Comparison of ENCODE assay signal across 21 cellular contexts in the genomic region with DNA sequence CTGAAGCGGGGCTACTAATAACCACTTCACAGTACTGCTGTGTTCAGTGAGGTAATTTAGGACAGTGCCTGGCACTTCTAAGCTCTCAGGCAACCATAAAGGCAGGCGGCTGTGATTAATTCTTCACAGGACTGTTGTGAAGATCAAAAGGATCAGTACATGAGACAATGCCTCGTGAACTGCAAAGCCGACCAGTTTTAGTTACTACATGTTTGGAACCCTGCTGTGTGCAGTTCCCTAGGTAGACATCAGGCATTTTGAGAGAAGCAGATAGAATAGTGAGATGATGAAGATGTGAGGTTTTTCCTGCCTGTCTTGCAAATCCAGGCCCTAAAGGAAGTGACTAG. TPM values are rescaled to one million over a fixed set of nuclear protein-coding genes. Genes with fewer than 3 reads are reported as not detected.
DNase-seq lines count a peak whose midpoint lies in the region; ATAC-seq and TF ChIP-seq lines count a peak whose summit lies in the region.
"Had no signal": no experiment of that assay in that cellular context is flagged by ENCODE, and none has a peak within 500 bp of the region (broad histone marks: within the 10 kb centered on the region; RNA-seq: fewer than 3 reads in every experiment).

No MANE protein-coding gene starts in this region.

- H3K27ac Mint-ChIP-seq in chondrocyte (ENCODE audit: unreplicated experiment), result peak overlapping the region; percentile 78
- H3K27ac Mint-ChIP-seq: activated CD4-positive, alpha-beta T cell treated with anti-CD3 and anti-CD28 coated beads, Interleukin-2, amount 10 ng/mL, durations not matched to agents 7 days and 5 days; naive thymus-derived CD4-positive, alpha-beta T cell; stimulated activated naive CD8-positive, alpha-beta T cell treated with anti-CD3 and anti-CD28 coated beads, Interleukin-15, amount 100 ng/mL, for 72 hours had no signal

- intact Hi-C loops in HCT116 (cut with micrococcal nuclease), result no loop called here

- no peak overlapping the region for H3K4me3 Mint-ChIP-seq in chondrocyte (ENCODE audit: unreplicated experiment)
- H3K4me3 Mint-ChIP-seq: activated CD4-positive, alpha-beta T cell treated with anti-CD3 and anti-CD28 coated beads, Interleukin-2, amount 10 ng/mL, durations not matched to agents 7 days and 5 days; naive thymus-derived CD4-positive, alpha-beta T cell; stimulated activated naive CD8-positive, alpha-beta T cell treated with anti-CD3 and anti-CD28 coated beads, Interleukin-15, amount 100 ng/mL, for 72 hours had no signal

- TF ChIP-seq CTCF in HCT116 (IDR thresholded peaks at IDR 0.05 in 2 of 3, conservative IDR thresholded peaks at IDR 0.05 in 1 of 3; ENCODE audit: borderline replicate concordance in 1 of 3, insufficient read depth in 1 of 3, low read depth in 2 of 3, low read length in 2 of 3), result no peak
- TF ChIP-seq CTCF in chondrocyte (IDR thresholded peaks at IDR 0.05), result no peak
- no peak for TF ChIP-seq CTCF in neural cell (IDR thresholded peaks at IDR 0.05; ENCODE audit: poor library complexity, severe bottlenecking)
- no peak for TF ChIP-seq CTCF in GM10248 (IDR thresholded peaks at IDR 0.05; ENCODE audit: control extremely low read depth, extremely low read depth, low read depth, missing control alignments)

- CTCF ChIA-PET in HCT116 (lab: Charles Lee) (no interaction called here), GM10248 (lab: Yijun Ruan, JAX) (interaction anchor here (1.5 kb wide), 1 partner anchor 12 kb away, joined by 5 read pairs; no protein-coding TSS in a partner anchor)

- ATAC-seq in HCT116 (no peak), HG02798 (IDR thresholded peaks at IDR 0.05; ENCODE audit: poor library complexity, unreplicated experiment) (no peak)
- ATAC-seq: esophagus mucosa; lower lobe of right lung; naive thymus-derived CD4-positive, alpha-beta T cell; stimulated activated naive CD8-positive, alpha-beta T cell treated with anti-CD3 and anti-CD28 coated beads, Interleukin-15, amount 100 ng/mL, for 72 hours had no signal

- no peaks in the 10 kb centered on the region for H3F3A ChIP-seq in neural cell (ENCODE audit: insufficient read depth, low read length, poor library complexity, severe bottlenecking)

- H3K4me1 ChIP-seq in HCT116 (ENCODE audit: control insufficient read depth in 1 of 2, insufficient read depth in 2 of 2, low read length in 2 of 2), result no peaks in the 10 kb centered on the region
- H3K4me1 ChIP-seq: lower lobe of right lung had no signal

- no peak overlapping the region for H2AFZ ChIP-seq in HCT116 (ENCODE audit: low read depth, low read length, poor library complexity, severe bottlenecking)
- H2AFZ ChIP-seq in neural cell (ENCODE audit: low read depth, low read length), result no peak overlapping the region

- no peak for TF ChIP-seq EP300 in neural cell (conservative IDR thresholded peaks at IDR 0.05; ENCODE audit: poor library complexity, severe bottlenecking)

- POLR2A ChIA-PET in HCT116 (lab: Charles Lee) (no interaction called here), GM10248 (lab: Yijun Ruan, JAX) (no interaction called here)

- no peaks in the 10 kb centered on the region for H3K9me2 ChIP-seq in HCT116 (ENCODE audit: insufficient read depth)
- no peaks in the 10 kb centered on the region for H3K9me2 ChIP-seq in neural cell (ENCODE audit: insufficient read depth, low read length)

- no peak overlapping the region for H3K4me2 ChIP-seq in HCT116 (ENCODE audit: low read length)
- H3K4me2 ChIP-seq in neural cell (ENCODE audit: low read length), result no peak overlapping the region

- DNase-seq in HCT116 (ENCODE audit: low read depth, low spot score), result no peak
- DNase-seq in NCI-H2227 treated with DMSO at 0.1 percent for 48 hours (lab: John Stamatoyannopoulos, UW), result peak; percentile 67
- DNase-seq in chondrocyte (ENCODE audit: low spot score), result no peak
- no peak for DNase-seq in globus pallidus (ENCODE audit: low spot score)
- no peak for DNase-seq in mucosa of gallbladder (ENCODE audit: low spot score)
- DNase-seq in GM10248 (ENCODE audit: extremely low spot score), result no peak
- DNase-seq: activated CD4-positive, alpha-beta T cell treated with anti-CD3 and anti-CD28 coated beads, Interleukin-2, amount 10 ng/mL, durations not matched to agents 7 days and 5 days; activated CD8-positive, alpha-beta memory T cell treated with anti-CD3 and anti-CD28 coated beads, Interleukin-2, amount 50 U/mL, for 4 hours; AML-193; caudate nucleus; COR-L47; Kasumi-1; lower lobe of right lung; naive thymus-derived CD4-positive, alpha-beta T cell; NCI-H1105 treated with DMSO at 0.1 percent for 48 hours; stimulated activated CD4-positive, alpha-beta T cell treated with anti-CD3 and anti-CD28 coated beads, Interleukin-2, amount 100 ng/mL, for 48 hours; stimulated activated naive CD8-positive, alpha-beta T cell treated with anti-CD3 and anti-CD28 coated beads, Interleukin-15, amount 100 ng/mL, for 72 hours; SW 1271 had no signal

- H3K36me3 Mint-ChIP-seq in chondrocyte (ENCODE audit: low read depth), result peaks cover 4% of the 10 kb centered on the region
- H3K36me3 Mint-ChIP-seq: naive thymus-derived CD4-positive, alpha-beta T cell had no signal

- no peaks in the 10 kb centered on the region for H3K79me2 ChIP-seq in HCT116 (ENCODE audit: insufficient read depth, low read length)
- no peaks in the 10 kb centered on the region for H3K79me2 ChIP-seq in neural cell (replicated peaks; ENCODE audit: insufficient read depth, low read length)

- H3K27me3 ChIP-seq in HCT116 (ENCODE audit: insufficient read depth, low read length) (no peaks in the 10 kb centered on the region), neural cell (ENCODE audit: insufficient read depth, low read depth, low read length) (no peaks in the 10 kb centered on the region)

- TF ChIP-seq POLR2A in HCT116 (IDR thresholded peaks at IDR 0.05; ENCODE audit: borderline replicate concordance, extremely low read depth, insufficient read depth, insufficient read length), result no peak

- TF ChIP-seq RAD21 in HCT116 (IDR thresholded peaks at IDR 0.05; ENCODE audit: low read depth), result no peak
- TF ChIP-seq RAD21 in neural cell (conservative IDR thresholded peaks at IDR 0.05), result no peak

- H3K4me3 ChIP-seq in HCT116 (replicated peaks in 1 of 2; ENCODE audit: low read depth in 1 of 2, low read length in 2 of 2), result no peak overlapping the region
- no peak overlapping the region for H3K4me3 ChIP-seq in neural cell (ENCODE audit: low read length)
- H3K4me3 ChIP-seq: lower lobe of right lung had no signal

- peaks cover 46% of the 10 kb centered on the region for H3K4me1 Mint-ChIP-seq in chondrocyte (ENCODE audit: low read depth)
- H3K4me1 Mint-ChIP-seq: activated CD4-positive, alpha-beta T cell treated with anti-CD3 and anti-CD28 coated beads, Interleukin-2, amount 10 ng/mL, durations not matched to agents 7 days and 5 days; stimulated activated naive CD8-positive, alpha-beta T cell treated with anti-CD3 and anti-CD28 coated beads, Interleukin-15, amount 100 ng/mL, for 72 hours had no signal

- no peaks in the 10 kb centered on the region for H4K20me1 ChIP-seq in HCT116 (ENCODE audit: insufficient read depth)
- H4K20me1 ChIP-seq in neural cell (ENCODE audit: insufficient read depth), result no peaks in the 10 kb centered on the region

- no peaks in the 10 kb centered on the region for H3K9me3 ChIP-seq in HCT116 (ENCODE audit: control insufficient read depth in 1 of 2, insufficient read depth in 1 of 2, low read depth in 1 of 2, low read length in 2 of 2)
- no peaks in the 10 kb centered on the region for H3K9me3 ChIP-seq in neural cell (ENCODE audit: low read length)
- H3K9me3 ChIP-seq: lower lobe of right lung had no signal

- H3K9me3 Mint-ChIP-seq in chondrocyte (ENCODE audit: low read depth), result no peaks in the 10 kb centered on the region
- H3K9me3 Mint-ChIP-seq: activated CD4-positive, alpha-beta T cell treated with anti-CD3 and anti-CD28 coated beads, Interleukin-2, amount 10 ng/mL, durations not matched to agents 7 days and 5 days; naive thymus-derived CD4-positive, alpha-beta T cell; stimulated activated naive CD8-positive, alpha-beta T cell treated with anti-CD3 and anti-CD28 coated beads, Interleukin-15, amount 100 ng/mL, for 72 hours had no signal

- H3K27me3 Mint-ChIP-seq in chondrocyte (ENCODE audit: low read depth), result no peaks in the 10 kb centered on the region
- H3K27me3 Mint-ChIP-seq: activated CD4-positive, alpha-beta T cell treated with anti-CD3 and anti-CD28 coated beads, Interleukin-2, amount 10 ng/mL, durations not matched to agents 7 days and 5 days; stimulated activated naive CD8-positive, alpha-beta T cell treated with anti-CD3 and anti-CD28 coated beads, Interleukin-15, amount 100 ng/mL, for 72 hours had no signal

- RAD21 ChIA-PET in HCT116 (lab: Charles Lee; ENCODE audit: low non-redundant PET in 1 of 2, low total read pairs in 2 of 2, uncharacterized antibody in 2 of 2, unreplicated experiment in 2 of 2), result no interaction called here

- H3K9ac ChIP-seq in HCT116 (ENCODE audit: low read length) (no peak overlapping the region), neural cell (ENCODE audit: low read length) (no peak overlapping the region)

- H3K36me3 ChIP-seq in HCT116 (ENCODE audit: control insufficient read depth in 1 of 2, insufficient read depth in 2 of 2, low read length in 2 of 2), result no peaks in the 10 kb centered on the region
- H3K36me3 ChIP-seq in neural cell (ENCODE audit: insufficient read depth, low read length), result no peaks in the 10 kb centered on the region
- H3K36me3 ChIP-seq: lower lobe of right lung had no signal

- BruUV-seq in HCT116 (replicated peaks; lab: Mats Ljungman, UMichigan), result no TSS peak

- H3K27ac ChIP-seq in HCT116 (ENCODE audit: low read depth, low read length) (no peak overlapping the region), neural cell (ENCODE audit: low read length) (peak overlapping the region; percentile 15)
- H3K27ac ChIP-seq: lower lobe of right lung had no signal

TF ChIP-seq in HCT116, 20 proteins besides CTCF, POLR2A, EP300 and RAD21 (continues in another document):
- TF ChIP-seq ZNF274 (IDR thresholded peaks at IDR 0.05; ENCODE audit: low read depth, low read length) (no peak), TCF7L2 (IDR thresholded peaks at IDR 0.05; ENCODE audit: borderline replicate concordance, extremely low read depth, insufficient read depth, insufficient read length) (peak; percentile 53), EGR1 (IDR thresholded peaks at IDR 0.05; ENCODE audit: low read depth) (no peak)

TF ChIP-seq in neural cell, 6 proteins besides CTCF, POLR2A, EP300 and RAD21:
- peak; percentile 39 for TF ChIP-seq POLR2AphosphoS5 (IDR thresholded peaks at IDR 0.05)
- TF ChIP-seq EZH2 (IDR thresholded peaks at IDR 0.05; ENCODE audit: borderline replicate concordance, insufficient read depth, low read length, poor library complexity, severe bottlenecking), result no peak

RNA-seq across cellular contexts. Expression of gene EFHD1, which starts 19.1 kb away (rescaled TPM):
- total RNA-seq in HCT116 (2021; ENCODE audit: unreplicated experiment) (0.52 TPM), chondrocyte (109 to 178 TPM (median 175 TPM) in 3 replicates), mucosa of gallbladder (6.0 TPM)
- 0.27 and 0.70 TPM in 2 replicates for polyA plus RNA-seq in HCT116 (2012)
- polyA plus RNA-seq in neural cell, result not detected in 2 replicates
- 0.97 TPM in 1 of 2 replicates, not detected in the other for polyA minus RNA-seq in neural cell

RNA-seq across cellular contexts. Expression of gene GIGYF2, which starts 44.7 kb away (rescaled TPM):
- total RNA-seq in HCT116 (2021; ENCODE audit: unreplicated experiment), result 60.6 TPM
- 28.4 and 32.1 TPM in 2 replicates for polyA plus RNA-seq in HCT116 (2012)
- total RNA-seq in chondrocyte, result 45.4 to 60.4 TPM (median 45.6 TPM) in 3 replicates
- polyA plus RNA-seq in neural cell, result 39.6 and 52.6 TPM in 2 replicates
- polyA minus RNA-seq in neural cell, result 133 and 144 TPM in 2 replicates
- 55.6 TPM for total RNA-seq in mucosa of gallbladder

Comparison
In these comparisons a context has a peak if more than half of its experiments do, and no peak if none do; other contexts are left out.
1. RNA of gene EFHD1, which starts 19.1 kb away (total RNA-seq): 109 to 178 TPM in chondrocyte; 6.0 TPM in mucosa of gallbladder (single experiment) and 0.52 TPM in HCT116 (single experiment); every median in the first group is over 10 times any median in the second.